ENCODE assay signal across 15 cellular contexts in genomic region chr3:171185959-171186358, GRCh38.
DNase-seq lines count a peak whose midpoint lies in the region; ATAC-seq lines count a peak whose summit lies in the region.
"Had no signal": no experiment of that assay in that cellular context is flagged by ENCODE, and none has a peak within 500 bp of the region (broad histone marks: within the 10 kb centered on the region; RNA-seq: fewer than 3 reads in every experiment).

No MANE protein-coding gene starts in this region.

- H3K79me1 ChIP-seq in mesenchymal stem cell (replicated peaks; ENCODE audit: low read length, poor library complexity, severe bottlenecking), result peaks cover 3% of the 10 kb centered on the region

- no peak overlapping the region for H3K9ac ChIP-seq in mesenchymal stem cell (ENCODE audit: low read length)
- H3K9ac ChIP-seq: BLaER1 had no signal

- no peak overlapping the region for H3K4ac ChIP-seq in mesenchymal stem cell (ENCODE audit: low read depth in 1 of 2, low read length in 2 of 2)

- no peak overlapping the region for H3K18ac ChIP-seq in mesenchymal stem cell (ENCODE audit: low read depth in 1 of 2, low read length in 2 of 2)

- no peaks in the 10 kb centered on the region for H3K9me3 ChIP-seq in mesenchymal stem cell (ENCODE audit: control insufficient read depth, low read length)
- H3K9me3 ChIP-seq: BLaER1, HAP-1 had no signal

- H3K27ac ChIP-seq in mesenchymal stem cell (ENCODE audit: low read length, poor library complexity, severe bottlenecking) (no peak overlapping the region), substantia nigra (ENCODE audit: low read depth, low read length, poor library complexity, severe bottlenecking) (peak overlapping the region; percentile 28)
- H3K27ac ChIP-seq: 22Rv1, BLaER1 had no signal

- H3K27ac Mint-ChIP-seq in activated T-helper 17 cell treated with anti-CD3 and anti-CD28 coated beads, Interleukin-2, amount 50 U/mL, for 72 hours, result peak overlapping the region; percentile 11

- H3K4me2 ChIP-seq in mesenchymal stem cell (ENCODE audit: low read length, poor library complexity, severe bottlenecking), result no peak overlapping the region
- H3K4me2 ChIP-seq: BLaER1 had no signal

- no peak overlapping the region for H2BK5ac ChIP-seq in mesenchymal stem cell (ENCODE audit: low read depth, low read length, poor library complexity, severe bottlenecking)

- no CpG with 5 or more reads among the region's 1 CpG for WGBS in mesenchymal stem cell

- no peaks in the 10 kb centered on the region for H3K9me3 Mint-ChIP-seq in activated T-helper 17 cell treated with anti-CD3 and anti-CD28 coated beads, Interleukin-2, amount 50 U/mL, for 72 hours
- H3K9me3 Mint-ChIP-seq: CD8-positive, alpha-beta memory T cell; IgD-negative memory B cell had no signal

- intact Hi-C loops in Right ventricle myocardium superior (cut with DNase I) (loop anchor here (10.0 kb wide), 3 partner anchors 139 to 379 kb away; no protein-coding TSS in a partner anchor), left ventricle myocardium superior (cut with micrococcal nuclease) (loop anchor here (10.0 kb wide), 1 partner anchor 129 kb away; no protein-coding TSS in a partner anchor)

- H2AFZ ChIP-seq in mesenchymal stem cell (ENCODE audit: low read depth, low read length), result no peak overlapping the region

- H3K4me1 ChIP-seq in mesenchymal stem cell (ENCODE audit: control insufficient read depth, insufficient read depth, low read depth, low read length), result peaks cover 1% of the 10 kb centered on the region
- H3K4me1 ChIP-seq: BLaER1 had no signal

- H2AK5ac ChIP-seq in mesenchymal stem cell (ENCODE audit: low read length, severe bottlenecking), result peak overlapping the region; percentile 93

- H2BK12ac ChIP-seq in mesenchymal stem cell (ENCODE audit: low read length in 2 of 2), result no peak overlapping the region

- no peak overlapping the region for H2BK15ac ChIP-seq in mesenchymal stem cell (ENCODE audit: low read depth, poor library complexity, severe bottlenecking)

- H3K36me3 ChIP-seq in mesenchymal stem cell (ENCODE audit: control insufficient read depth in 1 of 2, insufficient read depth in 2 of 2, low read depth in 1 of 2, low read length in 2 of 2), result peaks cover 0 to 3% of the 10 kb centered on the region in 2 experiments
- H3K36me3 ChIP-seq: BLaER1, HAP-1 had no signal

- H3K4me3 ChIP-seq in mesenchymal stem cell (ENCODE audit: insufficient read depth in 1 of 2, low read depth in 1 of 2, low read length in 2 of 2), result no peak overlapping the region
- H3K4me3 ChIP-seq: BLaER1, HAP-1 had no signal

- H4K91ac ChIP-seq in mesenchymal stem cell (ENCODE audit: low read length), result no peak overlapping the region

- DNase-seq in Right ventricle myocardium superior, result no peak
- no peak for DNase-seq in left ventricle myocardium superior
- no peak for DNase-seq in mesenchymal stem cell
- no peak for DNase-seq in substantia nigra (lab: John Stamatoyannopoulos, UW)
- DNase-seq in DMS79 (lab: John Stamatoyannopoulos, UW), result no peak
- no peak for DNase-seq in SHP77 treated with DMSO at 0.1 percent for 48 hours (lab: John Stamatoyannopoulos, UW)
- DNase-seq in ureter (ENCODE audit: low spot score), result no peak
- DNase-seq: AML-193; CD8-positive, alpha-beta memory T cell; DMS53 had no signal

- no peak overlapping the region for H4K8ac ChIP-seq in mesenchymal stem cell (ENCODE audit: low read length)

- H3K4me3 Mint-ChIP-seq in activated T-helper 17 cell treated with anti-CD3 and anti-CD28 coated beads, Interleukin-2, amount 50 U/mL, for 72 hours, result no peak overlapping the region
- H3K4me3 Mint-ChIP-seq: CD8-positive, alpha-beta memory T cell; IgD-negative memory B cell had no signal

- H3K27me3 ChIP-seq in mesenchymal stem cell (ENCODE audit: control insufficient read depth in 1 of 2, insufficient read depth in 1 of 2, low read length in 2 of 2), result no peaks in the 10 kb centered on the region
- H3K27me3 ChIP-seq: BLaER1 had no signal

- no peak overlapping the region for H2BK120ac ChIP-seq in mesenchymal stem cell (ENCODE audit: low read depth, low read length)

- H3K14ac ChIP-seq in mesenchymal stem cell (ENCODE audit: low read length in 2 of 2), result no peak overlapping the region

- peaks cover 57% of the 10 kb centered on the region for H3K36me3 Mint-ChIP-seq in activated T-helper 17 cell treated with anti-CD3 and anti-CD28 coated beads, Interleukin-2, amount 50 U/mL, for 72 hours (ENCODE audit: low read depth)
- H3K36me3 Mint-ChIP-seq: IgD-negative memory B cell had no signal

- H3K27me3 Mint-ChIP-seq in activated T-helper 17 cell treated with anti-CD3 and anti-CD28 coated beads, Interleukin-2, amount 50 U/mL, for 72 hours, result no peaks in the 10 kb centered on the region
- H3K27me3 Mint-ChIP-seq: CD8-positive, alpha-beta memory T cell; IgD-negative memory B cell had no signal

- peak; percentile 20 for ATAC-seq in Right ventricle myocardium superior (ENCODE audit: poor library complexity)
- no peak for ATAC-seq in left ventricle myocardium superior
- no peak for ATAC-seq in activated T-helper 17 cell treated with anti-CD3 and anti-CD28 coated beads, Interleukin-2, amount 50 U/mL, for 72 hours (replicated peaks)

- no peak overlapping the region for H3K23ac ChIP-seq in mesenchymal stem cell (ENCODE audit: low read length in 2 of 2)

- H3K4me1 Mint-ChIP-seq in activated T-helper 17 cell treated with anti-CD3 and anti-CD28 coated beads, Interleukin-2, amount 50 U/mL, for 72 hours, result peaks cover 44% of the 10 kb centered on the region
- H3K4me1 Mint-ChIP-seq: IgD-negative memory B cell had no signal
